ENCODE assay signal across 9 cellular contexts in genomic region chr14:23069413-23069806, GRCh38. TPM values are rescaled to one million over a fixed set of nuclear protein-coding genes. Genes with fewer than 3 reads are reported as not detected.
A peak's percentile ranks its signal among the peaks of the same experiment; 100 is the strongest.
DNase-seq lines count a peak whose midpoint lies in the region; ATAC-seq lines count a peak whose summit lies in the region.
"Had no signal": no experiment of that assay in that cellular context is flagged by ENCODE, and none has a peak within 500 bp of the region (broad histone marks: within the 10 kb centered on the region; RNA-seq: fewer than 3 reads in every experiment).

No MANE protein-coding gene starts in this region.

- no peaks in the 10 kb centered on the region for H3K9me3 ChIP-seq in T-helper 17 cell (ENCODE audit: control insufficient read depth, low read length, poor library complexity, severe bottlenecking)
- H3K9me3 ChIP-seq in iPS-15b (ENCODE audit: control insufficient read depth, insufficient read depth, low read length) = no peaks in the 10 kb centered on the region

- peaks cover 35% of the 10 kb centered on the region for H3K4me1 Mint-ChIP-seq in activated T-cell treated with anti-CD3 and anti-CD28 coated beads, Interleukin-2, amount 50 U/mL, for 4 hours (ENCODE audit: low read depth)
- peaks cover 30% of the 10 kb centered on the region for H3K4me1 Mint-ChIP-seq in T-helper 17 cell
- H3K4me1 Mint-ChIP-seq in stimulated activated memory B cell treated with anti-CD40 and anti-IgM and Interleukin-4, amounts not matched to agents 10 μg/mL and 1 μg/mL and 100 μg/mL, for 72 hours = peaks cover 40% of the 10 kb centered on the region

- H3K9me3 Mint-ChIP-seq in activated T-cell treated with anti-CD3 and anti-CD28 coated beads, Interleukin-2, amount 50 U/mL, for 4 hours = no peaks in the 10 kb centered on the region
- no peaks in the 10 kb centered on the region for H3K9me3 Mint-ChIP-seq in stimulated activated memory B cell treated with anti-CD40 and anti-IgM and Interleukin-4, amounts not matched to agents 10 μg/mL and 1 μg/mL and 100 μg/mL, for 72 hours
- H3K9me3 Mint-ChIP-seq: activated T-cell treated with anti-CD3 and anti-CD28 coated beads, Interleukin-2, amount 50 U/mL, for 72 hours had no signal

- peak overlapping the region; percentile 50 for H3K4me3 Mint-ChIP-seq in activated T-cell treated with anti-CD3 and anti-CD28 coated beads, Interleukin-2, amount 50 U/mL, for 4 hours
- no peak overlapping the region for H3K4me3 Mint-ChIP-seq in T-helper 17 cell
- H3K4me3 Mint-ChIP-seq in stimulated activated memory B cell treated with anti-CD40 and anti-IgM and Interleukin-4, amounts not matched to agents 10 μg/mL and 1 μg/mL and 100 μg/mL, for 72 hours = no peak overlapping the region

- H3K4me3 ChIP-seq in iPS-15b (ENCODE audit: low read depth, low read length) = peak overlapping the region; percentile 27

- peaks cover 15% of the 10 kb centered on the region for H3K4me1 ChIP-seq in iPS-15b (ENCODE audit: control insufficient read depth, insufficient read depth, low read length)

- no peaks in the 10 kb centered on the region for H3K27me3 ChIP-seq in iPS-15b (ENCODE audit: control insufficient read depth, insufficient read depth, low read length)

- no peak overlapping the region for H3K9ac ChIP-seq in iPS-15b (ENCODE audit: low read depth, low read length)

- peak overlapping the region; percentile 32 for H3K27ac Mint-ChIP-seq in T-helper 17 cell
- peak overlapping the region; percentile 50 for H3K27ac Mint-ChIP-seq in stimulated activated memory B cell treated with anti-CD40 and anti-IgM and Interleukin-4, amounts not matched to agents 10 μg/mL and 1 μg/mL and 100 μg/mL, for 72 hours

- H3K36me3 ChIP-seq in iPS-15b (ENCODE audit: control insufficient read depth, insufficient read depth, low read length) = peaks cover 37% of the 10 kb centered on the region

- ATAC-seq in activated T-cell treated with anti-CD3 and anti-CD28 coated beads, Interleukin-2, amount 50 U/mL, for 4 hours = no peak
- ATAC-seq in T-helper 17 cell (no peak), HG02763 (IDR thresholded peaks at IDR 0.05; ENCODE audit: unreplicated experiment) (no peak)
- ATAC-seq in stimulated activated memory B cell treated with anti-CD40 and anti-IgM and Interleukin-4, amounts not matched to agents 10 μg/mL and 1 μg/mL and 100 μg/mL, for 72 hours = no peak

- H3K27me3 Mint-ChIP-seq in activated T-cell treated with anti-CD3 and anti-CD28 coated beads, Interleukin-2, amount 50 U/mL, for 4 hours (ENCODE audit: low read depth) = no peaks in the 10 kb centered on the region
- no peaks in the 10 kb centered on the region for H3K27me3 Mint-ChIP-seq in T-helper 17 cell
- no peaks in the 10 kb centered on the region for H3K27me3 Mint-ChIP-seq in stimulated activated memory B cell treated with anti-CD40 and anti-IgM and Interleukin-4, amounts not matched to agents 10 μg/mL and 1 μg/mL and 100 μg/mL, for 72 hours

- DNase-seq in activated T-cell treated with anti-CD3 and anti-CD28 coated beads, Interleukin-2, amount 50 U/mL, for 4 hours = no peak
- no peak for DNase-seq in activated T-cell treated with anti-CD3 and anti-CD28 coated beads for 4 hours
- no peak for DNase-seq in T-helper 17 cell
- no peak for DNase-seq in NCI-H146 treated with DMSO at 0.1 percent for 48 hours (lab: John Stamatoyannopoulos, UW; ENCODE audit: unreplicated experiment)
- no peak for DNase-seq in NOMO-1 treated with DMSO at 0.1 percent for 48 hours (lab: John Stamatoyannopoulos, UW; ENCODE audit: unreplicated experiment)

- peaks cover 25% of the 10 kb centered on the region for H3K36me3 Mint-ChIP-seq in activated T-cell treated with anti-CD3 and anti-CD28 coated beads, Interleukin-2, amount 50 U/mL, for 4 hours (ENCODE audit: insufficient read depth)
- H3K36me3 Mint-ChIP-seq in T-helper 17 cell (ENCODE audit: low read depth) = peaks cover 3% of the 10 kb centered on the region
- peaks cover 45% of the 10 kb centered on the region for H3K36me3 Mint-ChIP-seq in stimulated activated memory B cell treated with anti-CD40 and anti-IgM and Interleukin-4, amounts not matched to agents 10 μg/mL and 1 μg/mL and 100 μg/mL, for 72 hours

RNA-seq across cellular contexts. Expression of gene CDH24, which starts 12.1 kb away (rescaled TPM):
- total RNA-seq in activated T-cell treated with anti-CD3 and anti-CD28 coated beads, Interleukin-2, amount 50 U/mL, for 4 hours = under 1 TPM; 0.51 to 0.87 (median 0.65) TPM
- 1 to 10 TPM; 1.6 to 1.8 TPM for total RNA-seq in T-helper 17 cell

RNA-seq across cellular contexts. Expression of gene ACIN1, which starts 25.5 kb away (rescaled TPM):
- total RNA-seq in activated T-cell treated with anti-CD3 and anti-CD28 coated beads, Interleukin-2, amount 50 U/mL, for 4 hours = 100 to 1,000 TPM; 195 to 200 (median 196) TPM
- 100 to 1,000 TPM; 264 to 298 TPM for total RNA-seq in T-helper 17 cell

RNA-seq across cellular contexts. Expression of gene C14orf119, which starts 25.9 kb away (rescaled TPM):
- total RNA-seq in activated T-cell treated with anti-CD3 and anti-CD28 coated beads, Interleukin-2, amount 50 U/mL, for 4 hours = 10 to 100 TPM; 34.6 to 39.9 (median 36.9) TPM
- 10 to 100 TPM; 10.5 to 11.6 TPM for total RNA-seq in T-helper 17 cell

RNA-seq across cellular contexts. Expression of gene PSMB11, which starts 27.4 kb away (rescaled TPM):
- not detected for total RNA-seq in activated T-cell treated with anti-CD3 and anti-CD28 coated beads, Interleukin-2, amount 50 U/mL, for 4 hours
- not detected for total RNA-seq in T-helper 17 cell
- total RNA-seq: activated T-cell treated with anti-CD3 and anti-CD28 coated beads, Interleukin-2, amount 50 U/mL, for 72 hours had no signal

RNA-seq across cellular contexts. Expression of gene PSMB5, which starts 34.7 kb away (rescaled TPM):
- 100 to 1,000 TPM; 220 to 231 (median 227) TPM for total RNA-seq in activated T-cell treated with anti-CD3 and anti-CD28 coated beads, Interleukin-2, amount 50 U/mL, for 4 hours
- 10 to 100 TPM; 17.6 to 19.9 TPM for total RNA-seq in T-helper 17 cell
